ENCODE assay signal across 1 cellular context in genomic region chr10:92691591-92692084, GRCh38.
TF ChIP-seq lines count a peak whose summit lies in the region.

No MANE protein-coding gene starts in this region.

TF ChIP-seq in HepG2, 621 proteins besides CTCF, POLR2A, EP300 and RAD21 (continued from another document and continues in another):
- TF ChIP-seq ZNF781 (CRISPR knock-in tag; IDR thresholded peaks at IDR 0.05; ENCODE audit: borderline replicate concordance, not compliant biosample characterization) (peak; percentile 12), NR2F1 (CRISPR knock-in tag; IDR thresholded peaks at IDR 0.05) (no peak), ZNF598 (CRISPR knock-in tag; IDR thresholded peaks at IDR 0.05; ENCODE audit: borderline replicate concordance) (0 out of 2 replicates have a peak, but pooled peaks have one; percentile 13), DR1 (CRISPR knock-in tag; IDR thresholded peaks at IDR 0.05) (peak; percentile 22; the same call in 1 of the 2 replicates), GLI4 (CRISPR knock-in tag; IDR thresholded peaks at IDR 0.05; ENCODE audit: borderline replicate concordance) (peak; percentile 52; the same call in 1 of the 2 replicates), NCOA2 (CRISPR knock-in tag; IDR thresholded peaks at IDR 0.05) (no peak), YEATS4 (CRISPR knock-in tag; IDR thresholded peaks at IDR 0.05; ENCODE audit: borderline replicate concordance) (peak; percentile 48; the same call in 1 of the 2 replicates), ZNF432 (CRISPR knock-in tag; IDR thresholded peaks at IDR 0.05; ENCODE audit: borderline replicate concordance) (no peak), LCORL (IDR thresholded peaks at IDR 0.05) (no peak), LCORL (CRISPR knock-in tag; IDR thresholded peaks at IDR 0.05) (no peak), FOXP1 (IDR thresholded peaks at IDR 0.05) (no peak), FOXP1 (CRISPR knock-in tag; IDR thresholded peaks at IDR 0.05) (no peak), STAT6 (CRISPR knock-in tag; IDR thresholded peaks at IDR 0.05; ENCODE audit: borderline replicate concordance) (no peak), ELF1 (CRISPR knock-in tag; IDR thresholded peaks at IDR 0.05) (no peak), ZNF747 (CRISPR knock-in tag; IDR thresholded peaks at IDR 0.05; ENCODE audit: borderline replicate concordance) (no peak), MEIS1 (CRISPR knock-in tag; IDR thresholded peaks at IDR 0.05; ENCODE audit: borderline replicate concordance) (no peak), RBFOX2 (IDR thresholded peaks at IDR 0.05; ENCODE audit: low read depth, low read length) (peak; percentile 64), ZNF530 (CRISPR knock-in tag; IDR thresholded peaks at IDR 0.05; ENCODE audit: low read depth) (no peak), ZNF678 (CRISPR knock-in tag; IDR thresholded peaks at IDR 0.05) (no peak), EEA1 (CRISPR knock-in tag; IDR thresholded peaks at IDR 0.05; ENCODE audit: borderline replicate concordance) (0 out of 2 replicates have a peak, but pooled peaks have one; percentile 25), ZNF510 (CRISPR knock-in tag; IDR thresholded peaks at IDR 0.05; ENCODE audit: low read depth) (no peak), ZNF230 (CRISPR knock-in tag; IDR thresholded peaks at IDR 0.05) (0 out of 2 replicates have a peak, but pooled peaks have one; percentile 11), ZNF121 (CRISPR knock-in tag; IDR thresholded peaks at IDR 0.05) (no peak), ZSCAN22 (CRISPR knock-in tag; IDR thresholded peaks at IDR 0.05) (no peak), ZSCAN12 (CRISPR knock-in tag; IDR thresholded peaks at IDR 0.05) (0 out of 2 replicates have a peak, but pooled peaks have one; percentile 17), NFKBIZ (CRISPR knock-in tag; IDR thresholded peaks at IDR 0.05) (no peak), ZBTB3 (CRISPR knock-in tag; IDR thresholded peaks at IDR 0.05; ENCODE audit: borderline replicate concordance, low read depth) (0 out of 2 replicates have a peak, but pooled peaks have one; percentile 0), AKAP8 (CRISPR knock-in tag; IDR thresholded peaks at IDR 0.05) (no peak), SNAPC5 (CRISPR knock-in tag; IDR thresholded peaks at IDR 0.05; ENCODE audit: borderline replicate concordance) (no peak), ZNF30 (CRISPR knock-in tag; IDR thresholded peaks at IDR 0.05) (no peak), ARID4A (CRISPR knock-in tag; IDR thresholded peaks at IDR 0.05; ENCODE audit: borderline replicate concordance) (no peak), ZNF431 (CRISPR knock-in tag; IDR thresholded peaks at IDR 0.05; ENCODE audit: borderline replicate concordance, low read depth) (no peak), SOX5 (CRISPR knock-in tag; IDR thresholded peaks at IDR 0.05; ENCODE audit: borderline replicate concordance) (no peak), NFRKB (IDR thresholded peaks at IDR 0.05) (no peak), FOXA3 (CRISPR knock-in tag; IDR thresholded peaks at IDR 0.05) (no peak)
- TF ChIP-seq, protein P1, sequence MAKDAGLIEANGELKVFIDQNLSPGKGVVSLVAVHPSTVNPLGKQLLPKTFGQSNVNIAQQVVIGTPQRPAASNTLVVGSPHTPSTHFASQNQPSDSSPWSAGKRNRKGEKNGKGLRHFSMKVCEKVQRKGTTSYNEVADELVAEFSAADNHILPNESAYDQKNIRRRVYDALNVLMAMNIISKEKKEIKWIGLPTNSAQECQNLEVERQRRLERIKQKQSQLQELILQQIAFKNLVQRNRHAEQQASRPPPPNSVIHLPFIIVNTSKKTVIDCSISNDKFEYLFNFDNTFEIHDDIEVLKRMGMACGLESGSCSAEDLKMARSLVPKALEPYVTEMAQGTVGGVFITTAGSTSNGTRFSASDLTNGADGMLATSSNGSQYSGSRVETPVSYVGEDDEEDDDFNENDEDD (CRISPR knock-in tag; IDR thresholded peaks at IDR 0.05; ENCODE audit: borderline replicate concordance): peak; percentile 20; the same call in 1 of the 2 replicates
- TF ChIP-seq, protein P2, sequence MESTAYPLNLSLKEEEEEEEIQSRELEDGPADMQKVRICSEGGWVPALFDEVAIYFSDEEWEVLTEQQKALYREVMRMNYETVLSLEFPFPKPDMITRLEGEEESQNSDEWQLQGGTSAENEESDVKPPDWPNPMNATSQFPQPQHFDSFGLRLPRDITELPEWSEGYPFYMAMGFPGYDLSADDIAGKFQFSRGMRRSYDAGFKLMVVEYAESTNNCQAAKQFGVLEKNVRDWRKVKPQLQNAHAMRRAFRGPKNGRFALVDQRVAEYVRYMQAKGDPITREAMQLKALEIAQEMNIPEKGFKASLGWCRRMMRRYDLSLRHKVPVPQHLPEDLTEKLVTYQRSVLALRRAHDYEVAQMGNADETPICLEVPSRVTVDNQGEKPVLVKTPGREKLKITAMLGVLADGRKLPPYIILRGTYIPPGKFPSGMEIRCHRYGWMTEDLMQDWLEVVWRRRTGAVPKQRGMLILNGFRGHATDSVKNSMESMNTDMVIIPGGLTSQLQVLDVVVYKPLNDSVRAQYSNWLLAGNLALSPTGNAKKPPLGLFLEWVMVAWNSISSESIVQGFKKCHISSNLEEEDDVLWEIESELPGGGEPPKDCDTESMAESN (CRISPR knock-in tag; conservative IDR thresholded peaks at IDR 0.05): no peak
- TF ChIP-seq, protein P3, sequence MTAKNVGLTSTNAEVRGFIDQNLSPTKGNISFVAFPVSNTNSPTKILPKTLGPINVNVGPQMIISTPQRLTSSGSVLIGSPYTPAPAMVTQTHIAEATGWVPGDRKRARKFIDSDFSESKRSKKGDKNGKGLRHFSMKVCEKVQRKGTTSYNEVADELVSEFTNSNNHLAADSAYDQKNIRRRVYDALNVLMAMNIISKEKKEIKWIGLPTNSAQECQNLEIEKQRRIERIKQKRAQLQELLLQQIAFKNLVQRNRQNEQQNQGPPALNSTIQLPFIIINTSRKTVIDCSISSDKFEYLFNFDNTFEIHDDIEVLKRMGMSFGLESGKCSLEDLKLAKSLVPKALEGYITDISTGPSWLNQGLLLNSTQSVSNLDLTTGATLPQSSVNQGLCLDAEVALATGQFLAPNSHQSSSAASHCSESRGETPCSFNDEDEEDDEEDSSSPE (CRISPR knock-in tag; IDR thresholded peaks at IDR 0.05): peak; percentile 33; the same call in 1 of the 2 replicates
- TF ChIP-seq, protein P4, sequence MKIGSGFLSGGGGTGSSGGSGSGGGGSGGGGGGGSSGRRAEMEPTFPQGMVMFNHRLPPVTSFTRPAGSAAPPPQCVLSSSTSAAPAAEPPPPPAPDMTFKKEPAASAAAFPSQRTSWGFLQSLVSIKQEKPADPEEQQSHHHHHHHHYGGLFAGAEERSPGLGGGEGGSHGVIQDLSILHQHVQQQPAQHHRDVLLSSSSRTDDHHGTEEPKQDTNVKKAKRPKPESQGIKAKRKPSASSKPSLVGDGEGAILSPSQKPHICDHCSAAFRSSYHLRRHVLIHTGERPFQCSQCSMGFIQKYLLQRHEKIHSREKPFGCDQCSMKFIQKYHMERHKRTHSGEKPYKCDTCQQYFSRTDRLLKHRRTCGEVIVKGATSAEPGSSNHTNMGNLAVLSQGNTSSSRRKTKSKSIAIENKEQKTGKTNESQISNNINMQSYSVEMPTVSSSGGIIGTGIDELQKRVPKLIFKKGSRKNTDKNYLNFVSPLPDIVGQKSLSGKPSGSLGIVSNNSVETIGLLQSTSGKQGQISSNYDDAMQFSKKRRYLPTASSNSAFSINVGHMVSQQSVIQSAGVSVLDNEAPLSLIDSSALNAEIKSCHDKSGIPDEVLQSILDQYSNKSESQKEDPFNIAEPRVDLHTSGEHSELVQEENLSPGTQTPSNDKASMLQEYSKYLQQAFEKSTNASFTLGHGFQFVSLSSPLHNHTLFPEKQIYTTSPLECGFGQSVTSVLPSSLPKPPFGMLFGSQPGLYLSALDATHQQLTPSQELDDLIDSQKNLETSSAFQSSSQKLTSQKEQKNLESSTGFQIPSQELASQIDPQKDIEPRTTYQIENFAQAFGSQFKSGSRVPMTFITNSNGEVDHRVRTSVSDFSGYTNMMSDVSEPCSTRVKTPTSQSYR (CRISPR knock-in tag; IDR thresholded peaks at IDR 0.05; ENCODE audit: borderline replicate concordance): no peak
- TF ChIP-seq, protein P5, sequence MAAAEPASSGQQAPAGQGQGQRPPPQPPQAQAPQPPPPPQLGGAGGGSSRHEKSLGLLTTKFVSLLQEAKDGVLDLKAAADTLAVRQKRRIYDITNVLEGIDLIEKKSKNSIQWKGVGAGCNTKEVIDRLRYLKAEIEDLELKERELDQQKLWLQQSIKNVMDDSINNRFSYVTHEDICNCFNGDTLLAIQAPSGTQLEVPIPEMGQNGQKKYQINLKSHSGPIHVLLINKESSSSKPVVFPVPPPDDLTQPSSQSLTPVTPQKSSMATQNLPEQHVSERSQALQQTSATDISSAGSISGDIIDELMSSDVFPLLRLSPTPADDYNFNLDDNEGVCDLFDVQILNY (CRISPR knock-in tag; conservative IDR thresholded peaks at IDR 0.05): no peak
- TF ChIP-seq, protein P6, sequence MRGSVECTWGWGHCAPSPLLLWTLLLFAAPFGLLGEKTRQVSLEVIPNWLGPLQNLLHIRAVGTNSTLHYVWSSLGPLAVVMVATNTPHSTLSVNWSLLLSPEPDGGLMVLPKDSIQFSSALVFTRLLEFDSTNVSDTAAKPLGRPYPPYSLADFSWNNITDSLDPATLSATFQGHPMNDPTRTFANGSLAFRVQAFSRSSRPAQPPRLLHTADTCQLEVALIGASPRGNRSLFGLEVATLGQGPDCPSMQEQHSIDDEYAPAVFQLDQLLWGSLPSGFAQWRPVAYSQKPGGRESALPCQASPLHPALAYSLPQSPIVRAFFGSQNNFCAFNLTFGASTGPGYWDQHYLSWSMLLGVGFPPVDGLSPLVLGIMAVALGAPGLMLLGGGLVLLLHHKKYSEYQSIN (CRISPR knock-in tag; IDR thresholded peaks at IDR 0.05; ENCODE audit: borderline replicate concordance): no peak
- TF ChIP-seq, protein P7, sequence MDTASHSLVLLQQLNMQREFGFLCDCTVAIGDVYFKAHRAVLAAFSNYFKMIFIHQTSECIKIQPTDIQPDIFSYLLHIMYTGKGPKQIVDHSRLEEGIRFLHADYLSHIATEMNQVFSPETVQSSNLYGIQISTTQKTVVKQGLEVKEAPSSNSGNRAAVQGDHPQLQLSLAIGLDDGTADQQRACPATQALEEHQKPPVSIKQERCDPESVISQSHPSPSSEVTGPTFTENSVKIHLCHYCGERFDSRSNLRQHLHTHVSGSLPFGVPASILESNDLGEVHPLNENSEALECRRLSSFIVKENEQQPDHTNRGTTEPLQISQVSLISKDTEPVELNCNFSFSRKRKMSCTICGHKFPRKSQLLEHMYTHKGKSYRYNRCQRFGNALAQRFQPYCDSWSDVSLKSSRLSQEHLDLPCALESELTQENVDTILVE (CRISPR knock-in tag; IDR thresholded peaks at IDR 0.05): 0 out of 2 replicates have a peak, but pooled peaks have one; percentile 23
- TF ChIP-seq, protein P8, sequence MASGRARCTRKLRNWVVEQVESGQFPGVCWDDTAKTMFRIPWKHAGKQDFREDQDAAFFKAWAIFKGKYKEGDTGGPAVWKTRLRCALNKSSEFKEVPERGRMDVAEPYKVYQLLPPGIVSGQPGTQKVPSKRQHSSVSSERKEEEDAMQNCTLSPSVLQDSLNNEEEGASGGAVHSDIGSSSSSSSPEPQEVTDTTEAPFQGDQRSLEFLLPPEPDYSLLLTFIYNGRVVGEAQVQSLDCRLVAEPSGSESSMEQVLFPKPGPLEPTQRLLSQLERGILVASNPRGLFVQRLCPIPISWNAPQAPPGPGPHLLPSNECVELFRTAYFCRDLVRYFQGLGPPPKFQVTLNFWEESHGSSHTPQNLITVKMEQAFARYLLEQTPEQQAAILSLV (CRISPR knock-in tag; IDR thresholded peaks at IDR 0.05; ENCODE audit: borderline replicate concordance): no peak
